9 cellular contexts compared by ENCODE assay signal in the genomic region with DNA sequence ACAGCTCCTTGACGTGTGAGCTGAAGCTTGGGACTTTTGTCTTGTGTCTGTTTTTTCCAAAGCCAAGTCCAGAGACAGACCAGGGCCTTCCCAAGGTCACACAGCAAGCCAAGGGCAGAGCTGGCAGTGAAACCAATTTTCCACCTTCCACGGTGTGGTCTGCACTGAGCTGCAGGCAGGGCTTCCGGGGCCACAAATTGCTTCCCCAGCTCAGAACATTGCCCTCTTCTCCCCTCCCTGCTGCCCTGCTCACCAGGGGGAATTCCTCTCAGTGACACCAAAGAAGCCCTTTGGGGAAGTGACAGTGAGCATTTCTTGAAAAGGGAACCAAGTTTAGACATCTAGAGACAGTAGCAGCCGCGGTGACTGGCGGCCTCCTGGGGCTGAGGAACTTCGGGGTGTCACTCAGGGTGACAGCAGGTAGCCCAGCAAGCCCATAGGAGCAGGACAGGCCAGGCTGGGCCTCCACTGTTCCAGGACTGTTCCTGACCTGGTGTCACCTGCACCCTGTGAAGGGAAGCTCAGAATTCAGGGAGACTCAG. TPM values are rescaled to one million over a fixed set of nuclear protein-coding genes. Genes with fewer than 3 reads are reported as not detected.
DNase-seq lines count a peak whose midpoint lies in the region; ATAC-seq and TF ChIP-seq lines count a peak whose summit lies in the region.
"Had no signal": no experiment of that assay in that cellular context is flagged by ENCODE, and none has a peak within 500 bp of the region (broad histone marks: within the 10 kb centered on the region; RNA-seq: fewer than 3 reads in every experiment).

No MANE protein-coding gene starts in this region.

- ATAC-seq in GM21367 (IDR thresholded peaks at IDR 0.05; ENCODE audit: unreplicated experiment) = peak; percentile 41
- ATAC-seq in gastroesophageal sphincter = peak; percentile 3

- peak overlapping the region; percentile 65 for H3K27ac ChIP-seq in CD8-positive, alpha-beta memory T cell (ENCODE audit: low read depth, low read length)
- H3K27ac ChIP-seq in HUES6 (ENCODE audit: low read depth, low read length) (no peak overlapping the region; the same call in 1 of the 2 replicates), gastroesophageal sphincter (peak overlapping the region in 3 of 4 donors; percentile 56 to 64 (median 60)), suprapubic skin (no peak overlapping the region)

- CTCF ChIA-PET in CD8-positive, alpha-beta memory T cell (lab: Charles Lee) = interaction anchor here (0.9 to 15.2 kb wide), 11 partner anchors 9 to 473 kb away, joined by 3 to 255 read pairs (median 12); a partner anchor contains a TSS

- H3K36me3 Mint-ChIP-seq in CD8-positive, alpha-beta memory T cell = peaks cover 0 to 3% (median 0%) of the 10 kb centered on the region in 3 donors

- no peaks in the 10 kb centered on the region for H3K9me3 ChIP-seq in CD8-positive, alpha-beta memory T cell (ENCODE audit: low read length)
- H3K9me3 ChIP-seq in HUES6 (ENCODE audit: control insufficient read depth, insufficient read depth, low read depth, low read length) = no peaks in the 10 kb centered on the region
- H3K9me3 ChIP-seq in gastroesophageal sphincter = no peaks in the 10 kb centered on the region
- H3K9me3 ChIP-seq in suprapubic skin = no peaks in the 10 kb centered on the region

- POLR2A ChIA-PET in CD8-positive, alpha-beta memory T cell (lab: Charles Lee) = interaction anchor here (0.8 to 2.2 kb wide), 7 partner anchors 7 to 238 kb away, joined by 3 to 11 read pairs (median 4); a partner anchor contains a TSS

- H3K4me3 ChIP-seq in CD8-positive, alpha-beta memory T cell (ENCODE audit: low read length) = peak overlapping the region; percentile 13
- H3K4me3 ChIP-seq in HUES6 (ENCODE audit: low read depth, low read length) (no peak overlapping the region), gastroesophageal sphincter (no peak overlapping the region), suprapubic skin (no peak overlapping the region)

- peak overlapping the region; percentile 16 for H3K9ac ChIP-seq in HUES6 (ENCODE audit: low read length)

- no peaks in the 10 kb centered on the region for H3K27me3 ChIP-seq in CD8-positive, alpha-beta memory T cell (ENCODE audit: insufficient read depth, low read length, poor library complexity, severe bottlenecking)
- H3K27me3 ChIP-seq in HUES6 (ENCODE audit: control insufficient read depth, insufficient read depth, low read length) = no peaks in the 10 kb centered on the region
- peaks cover 21% of the 10 kb centered on the region for H3K27me3 ChIP-seq in gastroesophageal sphincter
- H3K27me3 ChIP-seq in suprapubic skin = no peaks in the 10 kb centered on the region

- peaks cover 45% of the 10 kb centered on the region for H3K4me1 ChIP-seq in CD8-positive, alpha-beta memory T cell (ENCODE audit: insufficient read depth, low read length)
- H3K4me1 ChIP-seq in HUES6 (ENCODE audit: control insufficient read depth, insufficient read depth, low read length) (peaks cover 63% of the 10 kb centered on the region), gastroesophageal sphincter (peaks cover 0 to 56% (median 11%) of the 10 kb centered on the region in 3 donors), suprapubic skin (peaks cover 36% of the 10 kb centered on the region)

- no peaks in the 10 kb centered on the region for H3K36me3 ChIP-seq in CD8-positive, alpha-beta memory T cell (ENCODE audit: insufficient read depth, low read length)
- H3K36me3 ChIP-seq in HUES6 (ENCODE audit: control insufficient read depth, insufficient read depth, low read length) (no peaks in the 10 kb centered on the region), gastroesophageal sphincter (no peaks in the 10 kb centered on the region), suprapubic skin (no peaks in the 10 kb centered on the region)

- TF ChIP-seq EP300 in gastroesophageal sphincter (IDR thresholded peaks at IDR 0.05) (no peak), suprapubic skin (IDR thresholded peaks at IDR 0.05) (no peak)

- peaks cover 32 to 53% (median 41%) of the 10 kb centered on the region in 3 donors for H3K4me1 Mint-ChIP-seq in CD8-positive, alpha-beta memory T cell

- DNase-seq in CD8-positive, alpha-beta memory T cell = peak; percentile 53 to 87 (median 71)
- peak; percentile 61 for DNase-seq in activated CD4-positive, alpha-beta T cell treated with anti-CD3 and anti-CD28 coated beads, Interleukin-2, amount 50 U/mL, for 1 hour
- DNase-seq in stimulated activated CD4-positive, alpha-beta T cell treated with anti-CD3 and anti-CD28 coated beads, Interleukin-2, amount 100 ng/mL, for 4 hours (ENCODE audit: low read depth) = peak; percentile 67
- DNase-seq in DMS 273 treated with DMSO at 0.1 percent for 48 hours (lab: John Stamatoyannopoulos, UW) (no peak), suprapubic skin (ENCODE audit: low spot score in 2 of 2) (no peak)

- WGBS in gastroesophageal sphincter (ENCODE audit: low coverage in 1 of 2), 2 donors = 40% methylated on average over 1 of the region's 7 CpGs; no CpG with 5 or more reads in 1 of the 2 donors
- WGBS in suprapubic skin = 55% methylated on average over 7 of the region's 7 CpGs

- H3K4me3 Mint-ChIP-seq in CD8-positive, alpha-beta memory T cell = peak overlapping the region; percentile 3 to 89 (median 79)

- no peaks in the 10 kb centered on the region for H3K9me3 Mint-ChIP-seq in CD8-positive, alpha-beta memory T cell

- H3K27me3 Mint-ChIP-seq in CD8-positive, alpha-beta memory T cell = peaks cover 0 to 1% of the 10 kb centered on the region in 2 donors

- no peak for TF ChIP-seq POLR2A in gastroesophageal sphincter (IDR thresholded peaks at IDR 0.05)
- TF ChIP-seq POLR2A in suprapubic skin (IDR thresholded peaks at IDR 0.05) = no peak

- peak overlapping the region; percentile 85 to 97 (median 94) for H3K27ac Mint-ChIP-seq in CD8-positive, alpha-beta memory T cell

- TF ChIP-seq CTCF in gastroesophageal sphincter (IDR thresholded peaks at IDR 0.05) = no peak
- TF ChIP-seq CTCF in suprapubic skin (IDR thresholded peaks at IDR 0.05) = no peak

RNA-seq across cellular contexts. Expression of a gene that starts 9.2 kb away (rescaled TPM):
- 1 to 10 TPM; 5.4 to 8.0 TPM for total RNA-seq in CD8-positive, alpha-beta memory T cell
- polyA plus RNA-seq in CD8-positive, alpha-beta memory T cell = 67.9 TPM
- 1 to 10 TPM in 2 of 4 donors, under 1 TPM in 2; 0.50 to 3.0 (median 1.2) TPM for total RNA-seq in gastroesophageal sphincter
- not detected for total RNA-seq in suprapubic skin

RNA-seq across cellular contexts. Expression of a gene that starts 18.3 kb away (rescaled TPM):
- total RNA-seq in CD8-positive, alpha-beta memory T cell = under 1 TPM; 0.48 to 0.91 TPM
- not detected for polyA plus RNA-seq in CD8-positive, alpha-beta memory T cell
- 1 to 10 TPM in 1 of 4 donors, under 1 TPM in 3; 0.35 to 2.5 (median 0.73) TPM for total RNA-seq in gastroesophageal sphincter
- total RNA-seq in suprapubic skin = under 1 TPM in 3 of 4 donors, not detected in 1; 0.11 to 0.24 (median 0.21) TPM
- total RNA-seq: fibroblast of lung had no signal
- polyA plus RNA-seq: fibroblast of lung had no signal

Comparison
In these comparisons a context has a peak if more than half of its experiments do, and no peak if none do; other contexts are left out.
1. DNase-seq: peak in CD8-positive, alpha-beta memory T cell (5 of 5), activated CD4-positive, alpha-beta T cell treated with anti-CD3 and anti-CD28 coated beads, Interleukin-2, amount 50 U/mL, for 1 hour (single experiment) and stimulated activated CD4-positive, alpha-beta T cell treated with anti-CD3 and anti-CD28 coated beads, Interleukin-2, amount 100 ng/mL, for 4 hours (single experiment); none in DMS 273 treated with DMSO at 0.1 percent for 48 hours (single experiment) and suprapubic skin (0 of 2).
2. H3K27ac ChIP-seq: peak in CD8-positive, alpha-beta memory T cell (single experiment) and gastroesophageal sphincter (3 of 4); none in HUES6 (single experiment) and suprapubic skin (single experiment).